8 cellular contexts compared by ENCODE assay signal in genomic region chr6:17394192-17394611, GRCh38. TPM values are rescaled to one million over a fixed set of nuclear protein-coding genes. Genes with fewer than 3 reads are reported as not detected.
DNase-seq lines count a peak whose midpoint lies in the region; ATAC-seq and TF ChIP-seq lines count a peak whose summit lies in the region.

No MANE protein-coding gene starts in this region.

- DNase-seq in Daoy (ENCODE audit: low read depth) (peak; percentile 86), MM.1S (peak; percentile 14), adipocyte (ENCODE audit: low read depth) (peak; percentile 89), right cardiac atrium (peak in 2 of 3 donors; percentile 57 to 63), progenitor cell of endocrine pancreas (ENCODE audit: low spot score, unreplicated experiment) (peak; percentile 48)

- 2% methylated on average over 12 of the region's 12 CpGs for WGBS in right cardiac atrium

- peak overlapping the region; percentile 30; the same call in 1 of the 2 replicates for H3K4me2 ChIP-seq in MM.1S (ENCODE audit: low read depth, low read length)

- no peak overlapping the region for H3K27ac ChIP-seq in MM.1S (ENCODE audit: low read length)
- H3K27ac ChIP-seq in right cardiac atrium (ENCODE audit: low read length): peak overlapping the region; percentile 86

- H3K4me1 Mint-ChIP-seq in progenitor cell of endocrine pancreas (ENCODE audit: low read depth): peaks cover 11% of the 10 kb centered on the region

- H3K9me2 ChIP-seq in MM.1S (replicated peaks; ENCODE audit: insufficient read depth, low read length): no peaks in the 10 kb centered on the region

- peaks cover 12% of the 10 kb centered on the region for H3K36me3 Mint-ChIP-seq in progenitor cell of endocrine pancreas (ENCODE audit: insufficient read depth)

- H3K4me1 ChIP-seq in MM.1S (ENCODE audit: low read length): no peaks in the 10 kb centered on the region
- H3K4me1 ChIP-seq in adipocyte (ENCODE audit: control insufficient read depth, insufficient read depth, low read length): peaks cover 9% of the 10 kb centered on the region
- no peaks in the 10 kb centered on the region for H3K4me1 ChIP-seq in right cardiac atrium (ENCODE audit: control insufficient read depth, insufficient read depth, low read length)

- peak overlapping the region; percentile 96 for H3K4me3 Mint-ChIP-seq in progenitor cell of endocrine pancreas (ENCODE audit: low read depth)

- H3K4me3 ChIP-seq in MM.1S (ENCODE audit: low read length) (peak overlapping the region; percentile 47), adipocyte (ENCODE audit: low read length) (peak overlapping the region; percentile 70), right cardiac atrium (ENCODE audit: low read length) (peak overlapping the region; percentile 93)

- no peaks in the 10 kb centered on the region for H4K20me1 ChIP-seq in MM.1S (ENCODE audit: insufficient read depth, low read length)

- no peaks in the 10 kb centered on the region for H3F3A ChIP-seq in MM.1S (ENCODE audit: insufficient read depth, low read length)

- H3K9ac ChIP-seq in MM.1S (ENCODE audit: low read length): no peak overlapping the region
- peak overlapping the region; percentile 18 for H3K9ac ChIP-seq in adipocyte (ENCODE audit: low read length)

- ATAC-seq in right cardiac atrium (peak; percentile 40 to 53), HG03571 (IDR thresholded peaks at IDR 0.05; ENCODE audit: unreplicated experiment) (no peak), HG03095 (IDR thresholded peaks at IDR 0.05; ENCODE audit: unreplicated experiment) (no peak), GM18498 (IDR thresholded peaks at IDR 0.05; ENCODE audit: unreplicated experiment) (no peak)

- peak overlapping the region; percentile 10; the same call in 1 of the 2 replicates for H2AFZ ChIP-seq in MM.1S (ENCODE audit: low read length)

- no peaks in the 10 kb centered on the region for H3K36me3 ChIP-seq in MM.1S (replicated peaks; ENCODE audit: insufficient read depth, low read length)
- H3K36me3 ChIP-seq in adipocyte (ENCODE audit: control insufficient read depth, insufficient read depth, low read length, severe bottlenecking): no peaks in the 10 kb centered on the region

- peaks cover 5% of the 10 kb centered on the region for H3K27me3 Mint-ChIP-seq in progenitor cell of endocrine pancreas

- H3K27me3 ChIP-seq in MM.1S (replicated peaks; ENCODE audit: insufficient read depth, low read length): no peaks in the 10 kb centered on the region; the same call in 1 of the 2 replicates
- H3K27me3 ChIP-seq in adipocyte (replicated peaks; ENCODE audit: control insufficient read depth, insufficient read depth, low read length): peaks cover 10% of the 10 kb centered on the region
- no peaks in the 10 kb centered on the region for H3K27me3 ChIP-seq in right cardiac atrium (ENCODE audit: control insufficient read depth, insufficient read depth)

- peak overlapping the region; percentile 99 for H3K27ac Mint-ChIP-seq in progenitor cell of endocrine pancreas

- H3K79me2 ChIP-seq in MM.1S (ENCODE audit: low read length): no peaks in the 10 kb centered on the region

- H3K9me3 Mint-ChIP-seq in progenitor cell of endocrine pancreas (ENCODE audit: low read depth): peaks cover 7% of the 10 kb centered on the region

- no peaks in the 10 kb centered on the region for H3K9me3 ChIP-seq in MM.1S (replicated peaks; ENCODE audit: insufficient read depth, low read length)
- H3K9me3 ChIP-seq in adipocyte (ENCODE audit: control insufficient read depth, low read length): no peaks in the 10 kb centered on the region
- no peaks in the 10 kb centered on the region for H3K9me3 ChIP-seq in right cardiac atrium (ENCODE audit: control insufficient read depth, low read length)

- intact Hi-C loops in right cardiac atrium (cut with DNase I): loop anchor here in 1 of 4 donors (10.0 kb wide), 1 partner anchor 109 kb away; the partner anchor contains the start of gene RBM24

- TF ChIP-seq CTCF in MM.1S (IDR thresholded peaks at IDR 0.05; ENCODE audit: low read length): no peak
- TF ChIP-seq CTCF in progenitor cell of endocrine pancreas (IDR thresholded peaks at IDR 0.05; ENCODE audit: unreplicated experiment): no peak

RNA-seq across cellular contexts. Expression of gene CAP2, which starts 0.8 kb away (rescaled TPM):
- 16.1 and 16.4 TPM in 2 replicates for total RNA-seq in Daoy (2014; rRNA removed; shearing (Covaris generic))
- total RNA-seq in right cardiac atrium: 100 to 1,000 TPM in 3 of 4 donors, 10 to 100 TPM in 1; 90.7 to 127 (median 111) TPM
- 66.1 TPM for polyA plus RNA-seq in right cardiac atrium
- total RNA-seq in progenitor cell of endocrine pancreas: 15.4 and 15.5 TPM in 2 replicates

Comparison
In these comparisons a context has a peak if more than half of its experiments do, and no peak if none do; other contexts are left out.
1. DNase-seq: peak in every context shown above with its lines; median percentile 89 in adipocyte; 86 in Daoy; 60 in right cardiac atrium; 48 in progenitor cell of endocrine pancreas; 14 in MM.1S.
2. ATAC-seq: peak in right cardiac atrium (2 of 2); none in HG03571 (single experiment), HG03095 (single experiment) and GM18498 (single experiment).
3. Peak in every context shown above with its lines, with median percentiles within 50 percentile points of each other: H3K4me3 ChIP-seq.